ENCODE assay signal across 11 cellular contexts in genomic region chr10:49204119-49204518, GRCh38. TPM values are rescaled to one million over a fixed set of nuclear protein-coding genes. Genes with fewer than 3 reads are reported as not detected.
"Had no signal": no experiment of that assay in that cellular context is flagged by ENCODE, and none has a peak within 500 bp of the region (broad histone marks: within the 10 kb centered on the region; RNA-seq: fewer than 3 reads in every experiment).

No MANE protein-coding gene starts in this region.

- H3K4me3 Mint-ChIP-seq: GM23338, H9, HFFc6 had no signal

- H3K36me3 ChIP-seq: HAP-1 had no signal

- H3K4me2 ChIP-seq: GM23338 had no signal

- H3K9me3 ChIP-seq: HAP-1 had no signal

- H3K4me1 ChIP-seq: HAP-1 had no signal

- FAIRE-seq: H1, H54 had no signal

- H3K9ac ChIP-seq: GM23248 had no signal

- H3K4me1 Mint-ChIP-seq: GM23338, H9 had no signal

- H3K4me3 ChIP-seq: GM23248, GM23338, HAP-1 had no signal

- H3K27ac Mint-ChIP-seq: GM23338, H9, HFFc6 had no signal

- ATAC-seq: GM23338, HCT116 had no signal

- DNase-seq: GM23248, GOT3, H7, H9, HCEC 1CT, HFFc6 had no signal

- H3K9me3 Mint-ChIP-seq: GM23338, HFFc6 had no signal

- H2AFZ ChIP-seq: GM23248, GM23338 had no signal

- H3K27ac ChIP-seq: GM23248 had no signal

RNA-seq across cellular contexts. Expression of gene TMEM273, which starts 15.9 kb away (rescaled TPM):
- total RNA-seq: GM23248, GM23338, H1, H7, H9, HFFc6 had no signal
- polyA plus RNA-seq: GM23248, GM23338, H1 had no signal
